In the genomic region with DNA sequence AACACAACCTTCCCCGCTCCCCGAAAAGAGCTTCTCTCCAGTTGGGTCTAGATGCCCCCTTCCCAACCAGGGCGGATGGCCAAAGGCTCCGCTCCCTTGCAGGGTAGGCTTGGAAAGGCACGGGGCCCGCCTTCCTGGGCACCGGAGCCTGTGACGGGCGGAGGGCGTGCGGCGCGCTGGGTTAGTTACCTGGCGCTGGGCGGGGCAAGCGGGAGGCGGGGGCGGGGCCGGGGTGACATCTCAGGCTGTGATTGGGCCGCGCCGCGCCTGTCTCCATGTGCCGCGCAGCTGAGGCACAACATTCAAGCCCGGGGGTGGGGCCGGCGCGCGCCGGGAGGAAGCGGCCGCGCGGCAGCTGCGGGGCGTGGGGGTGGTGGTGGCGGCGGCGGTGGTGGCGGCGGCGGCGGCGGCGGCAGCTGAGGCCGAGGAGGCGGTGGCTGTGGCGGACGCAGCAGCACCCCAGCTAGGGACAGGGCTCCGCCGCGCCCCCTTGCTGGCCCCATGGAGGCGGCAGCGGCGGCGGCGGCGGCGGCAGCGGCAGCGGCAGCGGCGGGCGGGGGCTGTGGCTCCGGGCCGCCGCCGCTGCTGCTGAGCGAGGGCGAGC, we compare ENCODE assay signal across 8 cellular contexts. TPM values are rescaled to one million over a fixed set of nuclear protein-coding genes. Genes with fewer than 3 reads are reported as not detected.
DNase-seq lines count a peak whose midpoint lies in the region; ATAC-seq, FAIRE-seq and TF ChIP-seq lines count a peak whose summit lies in the region.

A gene (plus strand): TSS at position 298 of the 604 bp plus-strand sequence. CDS start 204 bp downstream, at position 502.

- no peak for TF ChIP-seq RAD21 in A549 (conservative IDR thresholded peaks at IDR 0.05 in 1 of 2, IDR thresholded peaks at IDR 0.05 in 1 of 2)

- peak within 1 kb of the TSS; percentile 79 for H3K4me3 Mint-ChIP-seq in central memory CD8-positive, alpha-beta T cell

- H3K27ac ChIP-seq in A549 (peak within 1 kb of the TSS; percentile 46 to 77; a peak in 3 of 6 replicates), kidney (ENCODE audit: low read depth in 2 of 2, low read length in 2 of 2) (no peak within 1 kb of the TSS)

- DNase-seq in A549 (ENCODE audit: low read depth in 1 of 2, low spot score in 1 of 2) (peak; percentile 68 to 79), NCI-H2227 (lab: John Stamatoyannopoulos, UW; ENCODE audit: unreplicated experiment) (peak; percentile 92), kidney (peak; percentile 94)
- peak; percentile 65 for DNase-seq in activated CD4-positive, CD25-positive, alpha-beta regulatory T cell treated with anti-CD3 and anti-CD28 coated beads, Interleukin-2, amount 50 U/mL, for 72 hours
- DNase-seq in central memory CD8-positive, alpha-beta T cell (ENCODE audit: low spot score in 2 of 2) = peak; percentile 22 to 23
- peak; percentile 39 to 62 (median 44) for DNase-seq in stimulated activated CD4-positive, alpha-beta T cell treated with anti-CD3 and anti-CD28 coated beads, Interleukin-12 subunit alpha, Interleukin-12 subunit beta, amount 100 ng/mL, for 48 hours (ENCODE audit: low read depth in 2 of 3, low spot score in 1 of 3)

- H3K27ac Mint-ChIP-seq in central memory CD8-positive, alpha-beta T cell (ENCODE audit: low read depth) = no peak within 1 kb of the TSS

- intact Hi-C loops in kidney (cut with DNase I) = no loop called here

- no peaks in the 10 kb centered on the region; the same call in 2 of the 3 replicates for H3K9me3 ChIP-seq in A549
- no peaks in the 10 kb centered on the region for H3K9me3 ChIP-seq in kidney (ENCODE audit: control insufficient read depth in 1 of 2, low read length in 2 of 2)

- CTCF ChIA-PET in A549 (lab: Yijun Ruan, JAX) = interaction anchor here (0.7 to 1.9 kb wide), 5 partner anchors 9 to 126 kb away, joined by 3 to 6 read pairs (median 4); no protein-coding TSS in a partner anchor

- WGBS in A549 (ENCODE audit: missing lambda C conversion rate) = no CpG with 5 or more reads among the region's 71 CpGs

- no peak for TF ChIP-seq POLR2A in A549 (IDR thresholded peaks at IDR 0.05; ENCODE audit: low read length)

- H3K4me3 ChIP-seq in A549 (peak within 1 kb of the TSS; percentile 63), kidney (ENCODE audit: low read length in 2 of 2) (peak within 1 kb of the TSS; percentile 52 to 67)

- no peaks in the 10 kb centered on the region for H3K4me1 Mint-ChIP-seq in central memory CD8-positive, alpha-beta T cell

- FAIRE-seq in A549 (lab: Jason Lieb, UNC) (no peak), kidney (lab: Jason Lieb, UNC) (no peak)

- H3K9ac ChIP-seq in kidney (ENCODE audit: low read length in 2 of 2) = no peak within 1 kb of the TSS

- H3K36me3 Mint-ChIP-seq in central memory CD8-positive, alpha-beta T cell (ENCODE audit: insufficient read depth) = peaks cover 8% of the 10 kb centered on the region

- POLR2A ChIA-PET in A549 (lab: Yijun Ruan, JAX) = no interaction called here

- peak within 1 kb of the TSS; percentile 99 for H3K4me2 ChIP-seq in A549

- no peaks in the 10 kb centered on the region for H3K27me3 Mint-ChIP-seq in central memory CD8-positive, alpha-beta T cell

- no peak for TF ChIP-seq EP300 in A549 (IDR thresholded peaks at IDR 0.05)

- H3K9me3 Mint-ChIP-seq in central memory CD8-positive, alpha-beta T cell = no peaks in the 10 kb centered on the region

- no peaks in the 10 kb centered on the region for H3K36me3 ChIP-seq in kidney (ENCODE audit: control insufficient read depth in 1 of 2, insufficient read depth in 2 of 2, low read length in 2 of 2)

- peaks cover 6% of the 10 kb centered on the region; the same call in 2 of the 3 replicates for H3K4me1 ChIP-seq in A549
- no peaks in the 10 kb centered on the region for H3K4me1 ChIP-seq in kidney (ENCODE audit: control insufficient read depth in 1 of 2, insufficient read depth in 1 of 2, low read depth in 1 of 2, low read length in 2 of 2)

- TF ChIP-seq CTCF in A549 (IDR thresholded peaks at IDR 0.05) (no peak; the same call in 2 of the 3 replicates), kidney (IDR thresholded peaks at IDR 0.05; ENCODE audit: borderline replicate concordance, extremely low read depth, insufficient read depth) (no peak)

- ATAC-seq in A549 (peak; percentile 98 to 99), GM18867 (IDR thresholded peaks at IDR 0.05; ENCODE audit: unreplicated experiment) (peak; percentile 98), HG03095 (IDR thresholded peaks at IDR 0.05; ENCODE audit: unreplicated experiment) (peak; percentile 95)
- peak; percentile 91 for ATAC-seq in central memory CD8-positive, alpha-beta T cell (replicated peaks; ENCODE audit: extremely low read depth, poor library complexity, severe bottlenecking)

TF ChIP-seq in A549, 52 proteins besides CTCF, POLR2A, EP300 and RAD21:
- TF ChIP-seq BHLHE40 (IDR thresholded peaks at IDR 0.05; ENCODE audit: low read depth, low read length) = no peak
- TF ChIP-seq, protein P1, sequence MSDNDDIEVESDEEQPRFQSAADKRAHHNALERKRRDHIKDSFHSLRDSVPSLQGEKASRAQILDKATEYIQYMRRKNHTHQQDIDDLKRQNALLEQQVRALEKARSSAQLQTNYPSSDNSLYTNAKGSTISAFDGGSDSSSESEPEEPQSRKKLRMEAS (IDR thresholded peaks at IDR 0.05) = peak; percentile 23; the same call in 1 of the 2 replicates
TF ChIP-seq in A549: peak in this region for 1.

RNA-seq across cellular contexts. Expression of the gene that starts here (rescaled TPM):
- polyA plus RNA-seq in A549 (2011; rRNA removed) (0.45 and 0.76 TPM in 2 replicates), A549 (2017; fragmentation: RNase III; extraction: RNeasy Plus Mini Kit Qiagen cat#74134 plus additional on column Dnase treatment) (0.13 to 0.26 TPM (median 0.17 TPM) in 3 replicates), kidney (ENCODE audit: insufficient read depth, low read depth, low replicate concordance) (19.6 TPM)
- polyA plus RNA-seq in A549 (2012; cell fraction: cytosol; rRNA removed) = 0.09 and 0.13 TPM in 2 replicates
- polyA plus RNA-seq in A549 (2012; cell fraction: nucleus; rRNA removed) = 0.01 and 0.02 TPM in 2 replicates
- polyA minus RNA-seq in A549 (2011; rRNA and poly(A)+ RNA removed) = 1.2 and 1.9 TPM in 2 replicates
- total RNA-seq in kidney = 36.3 TPM

Comparison
In these comparisons a context has a peak if more than half of its experiments do, and no peak if none do; other contexts are left out.
1. RNA of the gene that starts here (polyA plus RNA-seq): 19.6 TPM in kidney (single experiment); 0.01 to 0.76 TPM in A549; every median in the first group is over 10 times any median in the second.
2. DNase-seq: peak in every context shown above with its lines; median percentile 94 in kidney; 92 in NCI-H2227; 74 in A549; 65 in activated CD4-positive, CD25-positive, alpha-beta regulatory T cell treated with anti-CD3 and anti-CD28 coated beads, Interleukin-2, amount 50 U/mL, for 72 hours; 44 in stimulated activated CD4-positive, alpha-beta T cell treated with anti-CD3 and anti-CD28 coated beads, Interleukin-12 subunit alpha, Interleukin-12 subunit beta, amount 100 ng/mL, for 48 hours; 22 in central memory CD8-positive, alpha-beta T cell.
3. H3K27ac ChIP-seq: peak in A549 (2 of 2); none in kidney (0 of 2).
4. Peak in every context shown above with its lines, with median percentiles within 50 percentile points of each other: ATAC-seq.